In the genomic region with DNA sequence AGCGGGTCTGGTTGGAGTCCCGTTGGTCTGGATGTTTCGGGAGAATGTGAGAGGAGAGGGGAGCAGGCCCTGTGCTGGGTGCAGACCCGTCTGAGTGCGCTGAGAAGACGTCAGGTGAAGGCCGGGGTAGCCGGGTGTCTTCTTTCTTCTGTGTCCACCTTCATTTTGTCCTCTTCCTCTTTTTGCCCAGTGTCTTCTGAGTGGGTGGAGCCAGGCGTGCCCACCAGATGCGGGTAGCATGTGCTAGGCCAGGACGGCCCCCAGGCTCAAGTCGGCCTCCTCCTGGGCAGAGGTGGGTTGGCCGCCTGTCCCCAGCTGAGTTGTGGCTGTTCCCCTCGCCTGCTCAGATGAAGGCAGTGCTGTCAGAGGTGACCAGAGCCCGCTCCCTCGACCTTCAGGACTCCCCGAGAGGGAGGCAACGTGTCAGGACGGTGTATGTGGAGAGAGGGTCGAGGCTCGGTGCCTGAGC, we compare ENCODE assay signal across 9 cellular contexts. TPM values are rescaled to one million over a fixed set of nuclear protein-coding genes. Genes with fewer than 3 reads are reported as not detected.
DNase-seq lines count a peak whose midpoint lies in the region; ATAC-seq, FAIRE-seq and TF ChIP-seq lines count a peak whose summit lies in the region.
"Had no signal": no experiment of that assay in that cellular context is flagged by ENCODE, and none has a peak within 500 bp of the region (broad histone marks: within the 10 kb centered on the region; RNA-seq: fewer than 3 reads in every experiment).

No MANE protein-coding gene starts in this region.

- no peak for TF ChIP-seq EP300 in A549 (IDR thresholded peaks at IDR 0.05)

- H3K4me3 Mint-ChIP-seq in nephron, result peak overlapping the region; percentile 85 to 93 (median 90)

- no peak for TF ChIP-seq POLR2A in A549 (IDR thresholded peaks at IDR 0.05; ENCODE audit: low read length)

- FAIRE-seq in A549 (lab: Jason Lieb, UNC), result no peak

- peaks cover 9% of the 10 kb centered on the region for H3K36me3 Mint-ChIP-seq in nephron (ENCODE audit: low read depth)

- H3K4me3 ChIP-seq in A549 (no peak overlapping the region), HFF-Myc (replicated peaks; ENCODE audit: low read depth, low read length) (peak overlapping the region; percentile 18), brain microvascular endothelial cell (ENCODE audit: low read depth, low read length) (no peak overlapping the region)

- peaks cover 24% of the 10 kb centered on the region for H3K4me1 ChIP-seq in A549

- 88% methylated on average over 21 of the region's 21 CpGs for WGBS in A549 (ENCODE audit: missing lambda C conversion rate)

- H3K4me2 ChIP-seq in A549, result peak overlapping the region; percentile 40; the same call in 2 of the 3 replicates

- CTCF ChIA-PET in A549 (lab: Yijun Ruan, JAX), result interaction anchor here (1.3 to 1.4 kb wide), 2 partner anchors 10 to 11 kb away, joined by 3 to 4 read pairs; no protein-coding TSS in a partner anchor

- H3K27ac Mint-ChIP-seq in nephron, result peak overlapping the region; percentile 92 to 97 (median 95)

- TF ChIP-seq CTCF in A549 (IDR thresholded peaks at IDR 0.05) (no peak), HFF-Myc (IDR thresholded peaks at IDR 0.05; ENCODE audit: low read depth, low read length, missing control alignments) (no peak), brain microvascular endothelial cell (IDR thresholded peaks at IDR 0.05; ENCODE audit: low read depth, low read length, missing control alignments) (no peak), nephron (IDR thresholded peaks at IDR 0.05; ENCODE audit: unreplicated experiment in 3 of 3) (no peak)

- H3K27me3 Mint-ChIP-seq in nephron (ENCODE audit: low read depth), result peaks cover 17% of the 10 kb centered on the region

- DNase-seq in A549 (ENCODE audit: low read depth in 1 of 2, low spot score in 1 of 2) (no peak), HFF-Myc (ENCODE audit: extremely low read depth, low read depth) (no peak), brain microvascular endothelial cell (no peak), UCSD-AML1 (lab: John Stamatoyannopoulos, UW; ENCODE audit: unreplicated experiment) (no peak), cerebellar nuclear complex (lab: John Stamatoyannopoulos, UW) (no peak)
- DNase-seq: NCI-H1694 treated with DMSO at 0.1 percent for 48 hours had no signal

- TF ChIP-seq RAD21 in A549 (conservative IDR thresholded peaks at IDR 0.05 in 1 of 2, IDR thresholded peaks at IDR 0.05 in 1 of 2), result no peak

- H3K27me3 ChIP-seq in brain microvascular endothelial cell (replicated peaks), result peaks cover 2% of the 10 kb centered on the region

- peaks cover 39% of the 10 kb centered on the region for H3K36me3 ChIP-seq in brain microvascular endothelial cell (replicated peaks)

- ATAC-seq in A549 (no peak), HG02938 (IDR thresholded peaks at IDR 0.05; ENCODE audit: unreplicated experiment) (no peak), GM21825 (IDR thresholded peaks at IDR 0.05; ENCODE audit: unreplicated experiment) (no peak)

- in situ Hi-C loops in brain microvascular endothelial cell (cut with HindIII; ENCODE audit: low pct_ligation_motif_present, low sequenced_read_pairs), result no loop called here

- peaks cover 39% of the 10 kb centered on the region for H3K4me1 Mint-ChIP-seq in nephron

- H3K9me3 Mint-ChIP-seq in nephron, result no peaks in the 10 kb centered on the region

- no peaks in the 10 kb centered on the region for H3K9me3 ChIP-seq in A549

- H3K27ac ChIP-seq in A549 (peak overlapping the region; percentile 26 to 62; a peak in 4 of 6 replicates), brain microvascular endothelial cell (peak overlapping the region; percentile 78)

- POLR2A ChIA-PET in A549 (lab: Yijun Ruan, JAX), result no interaction called here

TF ChIP-seq in A549, 52 proteins besides CTCF, POLR2A, EP300 and RAD21:
- TF ChIP-seq JUNB (IDR thresholded peaks at IDR 0.05) (no peak), SREBF2 (IDR thresholded peaks at IDR 0.05) (no peak), HOXB13 (CRISPR knock-in tag; IDR thresholded peaks at IDR 0.05; ENCODE audit: low read depth) (no peak), EHMT2 (IDR thresholded peaks at IDR 0.05; ENCODE audit: low read depth) (no peak), TP53 (CRISPR knock-in tag; IDR thresholded peaks at IDR 0.05) (no peak), HOXB5 (CRISPR knock-in tag; IDR thresholded peaks at IDR 0.05) (no peak), ESRRA (IDR thresholded peaks at IDR 0.05; ENCODE audit: borderline replicate concordance, low read length) (no peak), HOXA7 (CRISPR knock-in tag; IDR thresholded peaks at IDR 0.05) (no peak), RFX5 (IDR thresholded peaks at IDR 0.05) (no peak)
- TF ChIP-seq, protein P1, sequence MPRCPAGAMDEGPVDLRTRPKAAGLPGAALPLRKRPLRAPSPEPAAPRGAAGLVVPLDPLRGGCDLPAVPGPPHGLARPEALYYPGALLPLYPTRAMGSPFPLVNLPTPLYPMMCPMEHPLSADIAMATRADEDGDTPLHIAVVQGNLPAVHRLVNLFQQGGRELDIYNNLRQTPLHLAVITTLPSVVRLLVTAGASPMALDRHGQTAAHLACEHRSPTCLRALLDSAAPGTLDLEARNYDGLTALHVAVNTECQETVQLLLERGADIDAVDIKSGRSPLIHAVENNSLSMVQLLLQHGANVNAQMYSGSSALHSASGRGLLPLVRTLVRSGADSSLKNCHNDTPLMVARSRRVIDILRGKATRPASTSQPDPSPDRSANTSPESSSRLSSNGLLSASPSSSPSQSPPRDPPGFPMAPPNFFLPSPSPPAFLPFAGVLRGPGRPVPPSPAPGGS (IDR thresholded peaks at IDR 0.05), result no peak

RNA-seq across cellular contexts. Expression of a gene that starts 3.5 kb away (rescaled TPM):
- polyA plus RNA-seq in A549 (2011; rRNA removed) (1.4 and 1.7 TPM in 2 replicates), A549 (2017; fragmentation: RNase III; extraction: RNeasy Plus Mini Kit Qiagen cat#74134 plus additional on column Dnase treatment) (6.4 to 9.2 TPM (median 8.7 TPM) in 3 replicates)
- polyA plus RNA-seq in A549 (2012; cell fraction: cytosol; rRNA removed), result 14.5 and 17.2 TPM in 2 replicates
- 16.1 and 23.0 TPM in 2 replicates for polyA plus RNA-seq in A549 (2012; cell fraction: nucleus; rRNA removed)
- polyA minus RNA-seq in A549 (2011; rRNA and poly(A)+ RNA removed), result 0.58 and 1.9 TPM in 2 replicates
